Comparison of ENCODE assay signal across 1 cellular context in genomic region chr20:25032478-25033183, GRCh38.
TF ChIP-seq lines count a peak whose summit lies in the region.

No MANE protein-coding gene starts in this region.

TF ChIP-seq in HepG2, 621 proteins besides CTCF, POLR2A, EP300 and RAD21 (continued from another document and continues in another):
- TF ChIP-seq ZNF770 (CRISPR knock-in tag; IDR thresholded peaks at IDR 0.05): peak; percentile 47; the same call in 1 of the 2 replicates
- 0 out of 2 replicates have a peak, but pooled peaks have one; percentile 65 for TF ChIP-seq ZFP90 (CRISPR knock-in tag; IDR thresholded peaks at IDR 0.05; ENCODE audit: borderline replicate concordance)
- peak; percentile 81 for TF ChIP-seq ISL2 (CRISPR knock-in tag; IDR thresholded peaks at IDR 0.05)
- TF ChIP-seq KDM1A (CRISPR knock-in tag; IDR thresholded peaks at IDR 0.05): peak; percentile 19; the same call in 1 of the 2 replicates
- peak; percentile 47 for TF ChIP-seq RARA (CRISPR knock-in tag; IDR thresholded peaks at IDR 0.05)
- 0 out of 2 replicates have a peak, but pooled peaks have one; percentile 51 for TF ChIP-seq HINFP (CRISPR knock-in tag; IDR thresholded peaks at IDR 0.05; ENCODE audit: low read depth)
- no peak for TF ChIP-seq ATF3 (CRISPR knock-in tag; IDR thresholded peaks at IDR 0.05)
- 0 out of 2 replicates have a peak, but pooled peaks have one; percentile 11 for TF ChIP-seq E2F2 (CRISPR knock-in tag; IDR thresholded peaks at IDR 0.05; ENCODE audit: borderline replicate concordance)
- no peak for TF ChIP-seq GTF2F1 (IDR thresholded peaks at IDR 0.05; ENCODE audit: low read length)
- no peak for TF ChIP-seq GPBP1L1 (CRISPR knock-in tag; IDR thresholded peaks at IDR 0.05)
- peak; percentile 49; the same call in 1 of the 2 replicates for TF ChIP-seq HDAC2 (CRISPR knock-in tag; IDR thresholded peaks at IDR 0.05)
- TF ChIP-seq AGO2 (optimal IDR thresholded peaks at IDR 0.05; ENCODE audit: low read depth, low read length): peak; percentile 60
- TF ChIP-seq PLRG1 (conservative IDR thresholded peaks at IDR 0.05): no peak
- no peak for TF ChIP-seq SIN3A (IDR thresholded peaks at IDR 0.05; ENCODE audit: borderline replicate concordance, low read depth, low read length)
- no peak; the same call in 1 of the 2 replicates for TF ChIP-seq HNF1A (IDR thresholded peaks at IDR 0.05; ENCODE audit: low read depth)
- peak; percentile 68; the same call in 1 of the 2 replicates for TF ChIP-seq HNF1A (CRISPR knock-in tag; IDR thresholded peaks at IDR 0.05; ENCODE audit: borderline replicate concordance)
- TF ChIP-seq ZNF775 (CRISPR knock-in tag; IDR thresholded peaks at IDR 0.05; ENCODE audit: borderline replicate concordance): no peak
- TF ChIP-seq KDM2A (CRISPR knock-in tag; IDR thresholded peaks at IDR 0.05; ENCODE audit: borderline replicate concordance, low read depth): 0 out of 2 replicates have a peak, but pooled peaks have one; percentile 56
- TF ChIP-seq HOXA7 (CRISPR knock-in tag; IDR thresholded peaks at IDR 0.05): no peak
- TF ChIP-seq USF2 (IDR thresholded peaks at IDR 0.05; ENCODE audit: low read depth, low read length): no peak
- TF ChIP-seq USF2 (CRISPR knock-in tag; IDR thresholded peaks at IDR 0.05; ENCODE audit: borderline replicate concordance): no peak; the same call in 1 of the 2 replicates
- peak; percentile 66 for TF ChIP-seq AGO1 (IDR thresholded peaks at IDR 0.05; ENCODE audit: low read depth, low read length, poor library complexity, severe bottlenecking)
- peak; percentile 61; the same call in 1 of the 2 replicates for TF ChIP-seq IKZF5 (CRISPR knock-in tag; IDR thresholded peaks at IDR 0.05)
- peak; percentile 79 for TF ChIP-seq UBTF (CRISPR knock-in tag; IDR thresholded peaks at IDR 0.05)
- TF ChIP-seq MED1 (CRISPR knock-in tag; IDR thresholded peaks at IDR 0.05): peak; percentile 46; the same call in 1 of the 2 replicates
- TF ChIP-seq ZNF232 (CRISPR knock-in tag; IDR thresholded peaks at IDR 0.05; ENCODE audit: borderline replicate concordance): peak; percentile 43; the same call in 1 of the 2 replicates
- no peak for TF ChIP-seq TAF1 (CRISPR knock-in tag; IDR thresholded peaks at IDR 0.05)
- TF ChIP-seq THAP11 (CRISPR knock-in tag; IDR thresholded peaks at IDR 0.05): peak; percentile 39; the same call in 1 of the 2 replicates
- TF ChIP-seq ZNF121 (CRISPR knock-in tag; IDR thresholded peaks at IDR 0.05): peak; percentile 8; the same call in 1 of the 2 replicates
- peak; percentile 82 for TF ChIP-seq ZNF503 (CRISPR knock-in tag; IDR thresholded peaks at IDR 0.05)
- TF ChIP-seq ASH2L (IDR thresholded peaks at IDR 0.05; ENCODE audit: insufficient read length, low read depth, low read length): peak; percentile 44
- peak; percentile 88; the same call in 1 of the 2 replicates for TF ChIP-seq ZNF788 (CRISPR knock-in tag; IDR thresholded peaks at IDR 0.05; ENCODE audit: borderline replicate concordance)
- TF ChIP-seq PRDM4 (CRISPR knock-in tag; IDR thresholded peaks at IDR 0.05; ENCODE audit: borderline replicate concordance): no peak
